19 cellular contexts compared by ENCODE assay signal in genomic region chr10:81040947-81041346, GRCh38.
"Had no signal": no experiment of that assay in that cellular context is flagged by ENCODE, and none has a peak within 500 bp of the region (broad histone marks: within the 10 kb centered on the region; RNA-seq: fewer than 3 reads in every experiment).

No MANE protein-coding gene starts in this region.

- H3K4me3 ChIP-seq: cardiac muscle cell, dorsolateral prefrontal cortex, ovary, spleen, testis, upper lobe of right lung had no signal

- H3K27ac ChIP-seq: cardiac muscle cell, dorsolateral prefrontal cortex, ovary, spleen, testis, upper lobe of right lung had no signal

- H3K4me1 ChIP-seq: spleen, testis, upper lobe of right lung had no signal

- H3K27me3 ChIP-seq: cardiac muscle cell, dorsolateral prefrontal cortex, ovary, spleen, testis, upper lobe of right lung had no signal

- DNase-seq: activated CD4-positive, alpha-beta memory T cell treated with anti-CD3 and anti-CD28 coated beads, Interleukin-2, amount 10 ng/mL, durations not matched to agents 7 days and 5 days; activated CD4-positive, alpha-beta T cell treated with anti-CD3 and anti-CD28 coated beads for 48 hours; activated naive CD4-positive, alpha-beta T cell; activated naive CD8-positive, alpha-beta T cell treated with anti-CD3 and anti-CD28 coated beads for 36 hours; activated T-cell treated with anti-CD3 and anti-CD28 coated beads, Interleukin-2, amount 50 U/mL, for 1 hour; amygdala; dorsolateral prefrontal cortex; natural killer cell; ovary; spleen; stimulated activated CD4-positive, alpha-beta T cell treated with anti-CD3 and anti-CD28 coated beads, Interleukin-4, amount 100 ng/mL, for 4 hours; T-helper 17 cell; testis; upper lobe of right lung had no signal

- ATAC-seq: activated T-helper 17 cell treated with anti-CD3 and anti-CD28 coated beads, Interleukin-2, amount 50 U/mL, for 72 hours; natural killer cell; sciatic nerve; stimulated activated memory B cell treated with anti-CD40 and anti-IgM and Interleukin-4, amounts not matched to agents 10 μg/mL and 1 μg/mL and 100 μg/mL, for 72 hours; T-helper 17 cell; upper lobe of right lung; WTC11 had no signal

- H3K36me3 ChIP-seq: cardiac muscle cell, ovary, spleen, upper lobe of right lung had no signal

- H3K9me3 ChIP-seq: ovary, testis, upper lobe of right lung had no signal
